Comparison of ENCODE assay signal across 19 cellular contexts in genomic region chr4:169640261-169640880, GRCh38. TPM values are rescaled to one million over a fixed set of nuclear protein-coding genes. Genes with fewer than 3 reads are reported as not detected.
A peak's percentile ranks its signal among the peaks of the same experiment; 100 is the strongest.
DNase-seq lines count a peak whose midpoint lies in the region; ATAC-seq, FAIRE-seq and TF ChIP-seq lines count a peak whose summit lies in the region.
"Had no signal": no experiment of that assay in that cellular context is flagged by ENCODE, and none has a peak within 500 bp of the region (broad histone marks: within the 10 kb centered on the region; RNA-seq: fewer than 3 reads in every experiment).

No MANE protein-coding gene starts in this region.

- POLR2A ChIA-PET in HepG2 (lab: Yijun Ruan, JAX) = no interaction called here

- H3K4me3 ChIP-seq in ACC112 (ENCODE audit: low read depth, low read length) = no peak overlapping the region
- no peak overlapping the region for H3K4me3 ChIP-seq in astrocyte of the cerebellum (ENCODE audit: low read depth, low read length)
- H3K4me3 ChIP-seq in HepG2 (replicated peaks in 1 of 3; ENCODE audit: insufficient read depth in 1 of 3, low read depth in 2 of 3, low read length in 3 of 3) = no peak overlapping the region
- H3K4me3 ChIP-seq in esophagus muscularis mucosa = no peak overlapping the region
- H3K4me3 ChIP-seq: stomach had no signal

- TF ChIP-seq CTCF in astrocyte of the cerebellum (IDR thresholded peaks at IDR 0.05; ENCODE audit: low read depth, low read length, missing control alignments) = no peak
- TF ChIP-seq CTCF in foreskin keratinocyte (conservative IDR thresholded peaks at IDR 0.05) = no peak
- no peak for TF ChIP-seq CTCF in HepG2 (CRISPR knock-in tag; IDR thresholded peaks at IDR 0.05)
- no peak for TF ChIP-seq CTCF in esophagus muscularis mucosa (IDR thresholded peaks at IDR 0.05)

- intact Hi-C loops in HepG2 (cut with micrococcal nuclease; ENCODE audit: unreplicated experiment) (no loop called here), esophagus muscularis mucosa (cut with DNase I) (no loop called here)

- H3K36me3 ChIP-seq in ACC112 (ENCODE audit: insufficient read depth, low read length) (peaks cover 24% of the 10 kb centered on the region; the same call in 1 of the 2 replicates), HepG2 (replicated peaks in 1 of 2; ENCODE audit: control insufficient read depth in 1 of 2, insufficient read depth in 2 of 2, low read length in 2 of 2) (peaks cover 3 to 12% of the 10 kb centered on the region in 2 experiments; a peak in 4 of 5 replicates), esophagus muscularis mucosa (peaks cover 3 to 58% (median 17%) of the 10 kb centered on the region in 4 donors)

- H3K27me3 ChIP-seq in ACC112 (ENCODE audit: insufficient read depth, low read length) = no peaks in the 10 kb centered on the region
- H3K27me3 ChIP-seq in foreskin keratinocyte = no peaks in the 10 kb centered on the region
- H3K27me3 ChIP-seq in HepG2 (ENCODE audit: control insufficient read depth in 1 of 2, insufficient read depth in 2 of 2, low read length in 2 of 2) = no peaks in the 10 kb centered on the region
- no peaks in the 10 kb centered on the region for H3K27me3 ChIP-seq in esophagus muscularis mucosa
- H3K27me3 ChIP-seq: stomach had no signal

- ATAC-seq in foreskin keratinocyte = peak; percentile 35
- no peak for ATAC-seq in HepG2

- peak; percentile 69 for DNase-seq in GM04503 (ENCODE audit: low read depth)
- peak; percentile 49 for DNase-seq in astrocyte of the cerebellum (ENCODE audit: low read depth)
- no peak for DNase-seq in foreskin keratinocyte
- DNase-seq in HepG2 (ENCODE audit: low spot score) = no peak
- no peak for DNase-seq in G401 (ENCODE audit: low spot score)
- DNase-seq in esophagus muscularis mucosa (ENCODE audit: extremely low spot score) = no peak
- no peak for DNase-seq in midbrain (lab: John Stamatoyannopoulos, UW)
- DNase-seq: activated CD4-positive, alpha-beta T cell treated with anti-CD3 and anti-CD28 coated beads, Interleukin-2, amount 50 U/mL, for 48 hours; activated naive CD8-positive, alpha-beta T cell treated with anti-CD3 and anti-CD28 coated beads for 36 hours; activated T-cell treated with anti-CD3 and anti-CD28 coated beads, Interleukin-2, amount 50 U/mL, for 24 hours; AML-193; glutamatergic neuron; mesendoderm; NCI-H1930; NCI-H526 treated with DMSO at 0.1 percent for 48 hours; stomach had no signal

- no peak for TF ChIP-seq RAD21 in HepG2 (CRISPR knock-in tag; IDR thresholded peaks at IDR 0.05)

- H3K4me2 ChIP-seq in HepG2 (ENCODE audit: low read depth, low read length) = no peak overlapping the region

- H3K79me2 ChIP-seq in ACC112 (ENCODE audit: control insufficient read depth, insufficient read depth, low read length, unreplicated experiment) = no peaks in the 10 kb centered on the region
- no peaks in the 10 kb centered on the region for H3K79me2 ChIP-seq in HepG2 (ENCODE audit: insufficient read depth, low read length)

- H3K9me3 ChIP-seq in HepG2 (ENCODE audit: low read length) = no peaks in the 10 kb centered on the region
- no peaks in the 10 kb centered on the region for H3K9me3 ChIP-seq in esophagus muscularis mucosa
- H3K9me3 ChIP-seq: stomach had no signal

- H2AFZ ChIP-seq in ACC112 (ENCODE audit: low read length, unreplicated experiment) (no peak overlapping the region), HepG2 (ENCODE audit: low read length) (no peak overlapping the region)

- no TSS peak for BruUV-seq in HepG2 (replicated peaks; lab: Mats Ljungman, UMichigan)

- H3K27ac ChIP-seq in ACC112 (ENCODE audit: low read depth, low read length) = peak overlapping the region; percentile 37
- no peak overlapping the region for H3K27ac ChIP-seq in foreskin keratinocyte
- no peak overlapping the region for H3K27ac ChIP-seq in HepG2 (ENCODE audit: extremely low read length, insufficient read depth, low read length)
- H3K27ac ChIP-seq in esophagus muscularis mucosa (replicated peaks in 1 of 4) = no peak overlapping the region
- H3K27ac ChIP-seq: stomach had no signal

- no peaks in the 10 kb centered on the region for H4K20me1 ChIP-seq in HepG2 (ENCODE audit: insufficient read depth, low read length)

- in situ Hi-C loops in astrocyte of the cerebellum (cut with HindIII; ENCODE audit: low sequenced_read_pairs) = no loop called here
- in situ Hi-C loops in HepG2 (cut with HindIII; ENCODE audit: extremely low pct_ligation_motif_present, low pct_unique_long_range_greater_than_20kb) = no loop called here
- in situ Hi-C loops in G401 (cut with HindIII; ENCODE audit: low sequenced_read_pairs) = no loop called here

- H3K9ac ChIP-seq in HepG2 (ENCODE audit: insufficient read depth, low read depth, low read length) = no peak overlapping the region

- no peak for FAIRE-seq in HepG2 (lab: Jason Lieb, UNC)
- FAIRE-seq: D721Med, endometrium had no signal

- TF ChIP-seq EP300 in HepG2 (IDR thresholded peaks at IDR 0.05; ENCODE audit: low read depth in 2 of 2, low read length in 2 of 2) = no peak
- TF ChIP-seq EP300 in HepG2 (CRISPR knock-in tag; IDR thresholded peaks at IDR 0.05; ENCODE audit: borderline replicate concordance) = no peak
- TF ChIP-seq EP300 in esophagus muscularis mucosa (IDR thresholded peaks at IDR 0.05) = no peak

- no peak for TF ChIP-seq POLR2A in HepG2 (IDR thresholded peaks at IDR 0.05; ENCODE audit: insufficient read depth in 1 of 2, low read depth in 2 of 2, low read length in 2 of 2)
- TF ChIP-seq POLR2A in esophagus muscularis mucosa (IDR thresholded peaks at IDR 0.05; ENCODE audit: low read depth) = no peak

- H3K4me1 ChIP-seq in ACC112 (ENCODE audit: control insufficient read depth, insufficient read depth, low read length, unreplicated experiment) (peaks cover 12% of the 10 kb centered on the region), foreskin keratinocyte (peaks cover 2% of the 10 kb centered on the region), HepG2 (ENCODE audit: insufficient read depth, low read length) (no peaks in the 10 kb centered on the region), esophagus muscularis mucosa (peaks cover 5 to 10% (median 6%) of the 10 kb centered on the region in 4 donors)

- CTCF ChIA-PET in HepG2 (lab: Yijun Ruan, JAX; ENCODE audit: low intra/inter-chr PET ratio, low total read pairs) = no interaction called here

RNA-seq across cellular contexts. Expression of gene CLCN3, which starts 20.0 kb away (rescaled TPM):
- total RNA-seq in foreskin keratinocyte (21.3 and 24.5 TPM in 2 replicates), HepG2 (2016; rRNA removed; fragmentation: Illumina TruSeq; extraction: Trizol) (21.5 and 23.7 TPM in 2 replicates), esophagus muscularis mucosa (10 to 100 TPM; 11.2 to 17.7 (median 14.9) TPM)
- polyA plus RNA-seq in foreskin keratinocyte (4.8 and 5.4 TPM in 2 replicates), HepG2 (2011; rRNA removed) (13.6 and 14.2 TPM in 2 replicates)
- 1.6 and 1.9 TPM in 2 replicates for total RNA-seq in HepG2 (2016; cell fraction: cytosol; rRNA removed; fragmentation: Illumina TruSeq; extraction: Trizol; ENCODE audit: low read depth)
- total RNA-seq in HepG2 (2016; cell fraction: insoluble cytoplasmic fraction; rRNA removed; fragmentation: Illumina TruSeq; extraction: Trizol) = 23.2 and 23.3 TPM in 2 replicates
- 7.7 and 8.5 TPM in 2 replicates for total RNA-seq in HepG2 (2016; cell fraction: membrane; rRNA removed; fragmentation: Illumina TruSeq; extraction: Trizol)
- 26.7 and 28.7 TPM in 2 replicates for total RNA-seq in HepG2 (2016; cell fraction: nucleus; rRNA removed; fragmentation: Illumina TruSeq; extraction: Trizol)
- polyA plus RNA-seq in HepG2 (2011; cell fraction: cytosol; rRNA removed) = 7.4 and 10.8 TPM in 2 replicates
- polyA plus RNA-seq in HepG2 (2011; cell fraction: nucleus; rRNA removed) = 3.4 and 5.1 TPM in 2 replicates
- 14.8 and 17.1 TPM in 2 replicates for polyA plus RNA-seq in HepG2 (2012)
- polyA plus RNA-seq in HepG2 (2016; cell fraction: cytosol; fragmentation: Illumina TruSeq; extraction: Trizol; ENCODE audit: low read depth) = 0.81 and 0.88 TPM in 2 replicates
- 11.5 and 13.2 TPM in 2 replicates for polyA plus RNA-seq in HepG2 (2016; cell fraction: insoluble cytoplasmic fraction; fragmentation: Illumina TruSeq; extraction: Trizol; ENCODE audit: low read depth)
- 2.5 and 2.8 TPM in 2 replicates for polyA plus RNA-seq in HepG2 (2016; cell fraction: membrane; fragmentation: Illumina TruSeq; extraction: Trizol; ENCODE audit: low read depth)
- 17.6 and 18.8 TPM in 2 replicates for polyA plus RNA-seq in HepG2 (2016; cell fraction: nucleus; fragmentation: Illumina TruSeq; extraction: Trizol; ENCODE audit: insufficient read depth, low read depth)
- 30.0 and 39.3 TPM in 2 replicates for polyA minus RNA-seq in HepG2 (2011; rRNA and poly(A)+ RNA removed; ENCODE audit: low replicate concordance)
- 18.7 and 23.1 TPM in 2 replicates for polyA minus RNA-seq in HepG2 (2011; cell fraction: cytosol; rRNA and poly(A)+ RNA removed)
- polyA minus RNA-seq in HepG2 (2011; cell fraction: nucleus; rRNA and poly(A)+ RNA removed) = 37.3 and 43.1 TPM in 2 replicates
- 7.8 and 9.8 TPM in 2 replicates for total RNA-seq in G401 (2014; rRNA removed; shearing (Covaris generic))

RNA-seq across cellular contexts. Expression of gene NEK1, which starts 28.0 kb away (rescaled TPM):
- total RNA-seq in foreskin keratinocyte = 10.3 and 11.1 TPM in 2 replicates
- polyA plus RNA-seq in foreskin keratinocyte = 3.4 and 3.7 TPM in 2 replicates
- total RNA-seq in HepG2 (2016; rRNA removed; fragmentation: Illumina TruSeq; extraction: Trizol) = 5.4 and 8.7 TPM in 2 replicates
- 7.3 and 9.1 TPM in 2 replicates for total RNA-seq in HepG2 (2016; cell fraction: cytosol; rRNA removed; fragmentation: Illumina TruSeq; extraction: Trizol; ENCODE audit: low read depth)
- total RNA-seq in HepG2 (2016; cell fraction: insoluble cytoplasmic fraction; rRNA removed; fragmentation: Illumina TruSeq; extraction: Trizol) = 5.4 and 8.2 TPM in 2 replicates
- 4.3 and 4.8 TPM in 2 replicates for total RNA-seq in HepG2 (2016; cell fraction: membrane; rRNA removed; fragmentation: Illumina TruSeq; extraction: Trizol)
- total RNA-seq in HepG2 (2016; cell fraction: nucleus; rRNA removed; fragmentation: Illumina TruSeq; extraction: Trizol) = 9.8 and 11.8 TPM in 2 replicates
- 2.6 and 2.9 TPM in 2 replicates for polyA plus RNA-seq in HepG2 (2011; rRNA removed)
- 0.97 and 1.3 TPM in 2 replicates for polyA plus RNA-seq in HepG2 (2011; cell fraction: cytosol; rRNA removed)
- polyA plus RNA-seq in HepG2 (2011; cell fraction: nucleus; rRNA removed) = 2.5 and 3.3 TPM in 2 replicates
- polyA plus RNA-seq in HepG2 (2012) = 3.2 and 3.3 TPM in 2 replicates
- polyA plus RNA-seq in HepG2 (2016; cell fraction: cytosol; fragmentation: Illumina TruSeq; extraction: Trizol; ENCODE audit: low read depth) = 0.23 and 0.38 TPM in 2 replicates
- 6.9 and 7.0 TPM in 2 replicates for polyA plus RNA-seq in HepG2 (2016; cell fraction: insoluble cytoplasmic fraction; fragmentation: Illumina TruSeq; extraction: Trizol; ENCODE audit: low read depth)
- polyA plus RNA-seq in HepG2 (2016; cell fraction: membrane; fragmentation: Illumina TruSeq; extraction: Trizol; ENCODE audit: low read depth) = 0.70 and 1.1 TPM in 2 replicates
- 5.7 and 7.7 TPM in 2 replicates for polyA plus RNA-seq in HepG2 (2016; cell fraction: nucleus; fragmentation: Illumina TruSeq; extraction: Trizol; ENCODE audit: insufficient read depth, low read depth)
- 9.6 TPM in 2 replicates for polyA minus RNA-seq in HepG2 (2011; rRNA and poly(A)+ RNA removed; ENCODE audit: low replicate concordance)
- polyA minus RNA-seq in HepG2 (2011; cell fraction: cytosol; rRNA and poly(A)+ RNA removed) = 2.3 TPM in 2 replicates
- 24.1 and 24.9 TPM in 2 replicates for polyA minus RNA-seq in HepG2 (2011; cell fraction: nucleus; rRNA and poly(A)+ RNA removed)
- 3.0 and 3.9 TPM in 2 replicates for total RNA-seq in G401 (2014; rRNA removed; shearing (Covaris generic))
- total RNA-seq in esophagus muscularis mucosa = 10 to 100 TPM; 10.2 to 15.8 (median 12.9) TPM

Comparison
In these comparisons a context has a peak if more than half of its experiments do, and no peak if none do; other contexts are left out.
1. DNase-seq: peak in GM04503 (single experiment) and astrocyte of the cerebellum (single experiment); none in foreskin keratinocyte (0 of 2), HepG2 (single experiment), G401 (single experiment), esophagus muscularis mucosa (single experiment) and midbrain (single experiment).